ENCODE assay signal across 1 cellular context in the genomic region with DNA sequence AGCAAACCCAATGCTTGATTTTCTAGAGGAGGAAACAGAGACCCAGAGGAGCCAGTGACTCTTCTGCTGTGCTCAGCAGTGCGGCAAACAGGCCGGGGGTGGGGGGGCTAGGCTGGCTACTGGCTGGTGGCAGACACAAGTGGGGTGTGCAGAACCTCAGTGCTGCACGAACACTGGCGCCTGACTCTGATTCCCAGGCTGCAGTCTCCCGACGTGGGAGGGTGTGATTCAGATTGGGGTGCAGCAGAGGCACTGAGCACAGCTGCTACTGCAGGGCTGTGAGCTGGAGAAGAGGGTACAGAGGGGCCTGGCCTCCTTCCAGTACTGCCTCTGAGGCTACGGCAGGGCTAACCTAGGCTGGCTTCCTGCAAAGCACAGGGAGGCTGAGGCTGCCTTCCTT.
TF ChIP-seq lines count a peak whose summit lies in the region.

No MANE protein-coding gene starts in this region.

TF ChIP-seq in HepG2, 621 proteins besides CTCF, POLR2A, EP300 and RAD21:
- TF ChIP-seq, protein P1, sequence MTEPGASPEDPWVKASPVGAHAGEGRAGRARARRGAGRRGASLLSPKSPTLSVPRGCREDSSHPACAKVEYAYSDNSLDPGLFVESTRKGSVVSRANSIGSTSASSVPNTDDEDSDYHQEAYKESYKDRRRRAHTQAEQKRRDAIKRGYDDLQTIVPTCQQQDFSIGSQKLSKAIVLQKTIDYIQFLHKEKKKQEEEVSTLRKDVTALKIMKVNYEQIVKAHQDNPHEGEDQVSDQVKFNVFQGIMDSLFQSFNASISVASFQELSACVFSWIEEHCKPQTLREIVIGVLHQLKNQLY (CRISPR knock-in tag; IDR thresholded peaks at IDR 0.05): no peak
- TF ChIP-seq, protein P2, sequence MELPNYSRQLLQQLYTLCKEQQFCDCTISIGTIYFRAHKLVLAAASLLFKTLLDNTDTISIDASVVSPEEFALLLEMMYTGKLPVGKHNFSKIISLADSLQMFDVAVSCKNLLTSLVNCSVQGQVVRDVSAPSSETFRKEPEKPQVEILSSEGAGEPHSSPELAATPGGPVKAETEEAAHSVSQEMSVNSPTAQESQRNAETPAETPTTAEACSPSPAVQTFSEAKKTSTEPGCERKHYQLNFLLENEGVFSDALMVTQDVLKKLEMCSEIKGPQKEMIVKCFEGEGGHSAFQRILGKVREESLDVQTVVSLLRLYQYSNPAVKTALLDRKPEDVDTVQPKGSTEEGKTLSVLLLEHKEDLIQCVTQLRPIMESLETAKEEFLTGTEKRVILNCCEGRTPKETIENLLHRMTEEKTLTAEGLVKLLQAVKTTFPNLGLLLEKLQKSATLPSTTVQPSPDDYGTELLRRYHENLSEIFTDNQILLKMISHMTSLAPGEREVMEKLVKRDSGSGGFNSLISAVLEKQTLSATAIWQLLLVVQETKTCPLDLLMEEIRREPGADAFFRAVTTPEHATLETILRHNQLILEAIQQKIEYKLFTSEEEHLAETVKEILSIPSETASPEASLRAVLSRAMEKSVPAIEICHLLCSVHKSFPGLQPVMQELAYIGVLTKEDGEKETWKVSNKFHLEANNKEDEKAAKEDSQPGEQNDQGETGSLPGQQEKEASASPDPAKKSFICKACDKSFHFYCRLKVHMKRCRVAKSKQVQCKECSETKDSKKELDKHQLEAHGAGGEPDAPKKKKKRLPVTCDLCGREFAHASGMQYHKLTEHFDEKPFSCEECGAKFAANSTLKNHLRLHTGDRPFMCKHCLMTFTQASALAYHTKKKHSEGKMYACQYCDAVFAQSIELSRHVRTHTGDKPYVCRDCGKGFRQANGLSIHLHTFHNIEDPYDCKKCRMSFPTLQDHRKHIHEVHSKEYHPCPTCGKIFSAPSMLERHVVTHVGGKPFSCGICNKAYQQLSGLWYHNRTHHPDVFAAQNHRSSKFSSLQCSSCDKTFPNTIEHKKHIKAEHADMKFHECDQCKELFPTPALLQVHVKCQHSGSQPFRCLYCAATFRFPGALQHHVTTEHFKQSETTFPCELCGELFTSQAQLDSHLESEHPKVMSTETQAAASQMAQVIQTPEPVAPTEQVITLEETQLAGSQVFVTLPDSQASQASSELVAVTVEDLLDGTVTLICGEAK (IDR thresholded peaks at IDR 0.05): no peak
- TF ChIP-seq, protein P2 (CRISPR knock-in tag; IDR thresholded peaks at IDR 0.05): no peak
- TF ChIP-seq TEAD3 (CRISPR knock-in tag; optimal IDR thresholded peaks at IDR 0.05; ENCODE audit: borderline replicate concordance): no peak
- no peak for TF ChIP-seq ARNTL (CRISPR knock-in tag; IDR thresholded peaks at IDR 0.05)
- TF ChIP-seq, protein P3, sequence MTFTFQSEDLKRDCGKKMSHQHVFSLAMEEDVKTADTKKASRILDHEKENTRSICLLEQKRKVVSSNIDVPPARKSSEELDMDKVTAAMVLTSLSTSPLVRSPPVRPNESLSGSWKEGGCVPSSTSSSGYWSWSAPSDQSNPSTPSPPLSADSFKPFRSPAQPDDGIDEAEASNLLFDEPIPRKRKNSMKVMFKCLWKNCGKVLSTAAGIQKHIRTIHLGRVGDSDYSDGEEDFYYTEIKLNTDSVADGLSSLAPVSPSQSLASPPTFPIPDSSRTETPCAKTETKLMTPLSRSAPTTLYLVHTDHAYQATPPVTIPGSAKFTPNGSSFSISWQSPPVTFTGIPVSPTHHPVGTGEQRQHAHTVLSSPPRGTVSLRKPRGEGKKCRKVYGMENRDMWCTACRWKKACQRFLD (CRISPR knock-in tag; IDR thresholded peaks at IDR 0.05; ENCODE audit: borderline replicate concordance): no peak
- TF ChIP-seq ATF3 (CRISPR knock-in tag; IDR thresholded peaks at IDR 0.05): no peak
- TF ChIP-seq ZBTB20 (CRISPR knock-in tag; IDR thresholded peaks at IDR 0.05; ENCODE audit: borderline replicate concordance, low read depth): no peak
- TF ChIP-seq DNMT3B (CRISPR knock-in tag; conservative IDR thresholded peaks at IDR 0.05): no peak
- no peak for TF ChIP-seq RXRB (CRISPR knock-in tag; IDR thresholded peaks at IDR 0.05; ENCODE audit: borderline replicate concordance)
- no peak for TF ChIP-seq KLF12 (CRISPR knock-in tag; IDR thresholded peaks at IDR 0.05; ENCODE audit: borderline replicate concordance)
- TF ChIP-seq, protein P4, sequence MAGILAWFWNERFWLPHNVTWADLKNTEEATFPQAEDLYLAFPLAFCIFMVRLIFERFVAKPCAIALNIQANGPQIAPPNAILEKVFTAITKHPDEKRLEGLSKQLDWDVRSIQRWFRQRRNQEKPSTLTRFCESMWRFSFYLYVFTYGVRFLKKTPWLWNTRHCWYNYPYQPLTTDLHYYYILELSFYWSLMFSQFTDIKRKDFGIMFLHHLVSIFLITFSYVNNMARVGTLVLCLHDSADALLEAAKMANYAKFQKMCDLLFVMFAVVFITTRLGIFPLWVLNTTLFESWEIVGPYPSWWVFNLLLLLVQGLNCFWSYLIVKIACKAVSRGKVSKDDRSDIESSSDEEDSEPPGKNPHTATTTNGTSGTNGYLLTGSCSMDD (CRISPR knock-in tag; IDR thresholded peaks at IDR 0.05): no peak
- TF ChIP-seq MIXL1 (CRISPR knock-in tag; IDR thresholded peaks at IDR 0.05): no peak
- no peak for TF ChIP-seq CAMTA2 (CRISPR knock-in tag; IDR thresholded peaks at IDR 0.05; ENCODE audit: borderline replicate concordance)
- TF ChIP-seq FOXO4 (CRISPR knock-in tag; conservative IDR thresholded peaks at IDR 0.05): no peak
- TF ChIP-seq ZNF205 (CRISPR knock-in tag; IDR thresholded peaks at IDR 0.05): no peak
